ENCODE assay signal across 11 cellular contexts in genomic region chr13:98495627-98496238, GRCh38.
DNase-seq lines count a peak whose midpoint lies in the region; ATAC-seq and TF ChIP-seq lines count a peak whose summit lies in the region.
"Had no signal": no experiment of that assay in that cellular context is flagged by ENCODE, and none has a peak within 500 bp of the region (broad histone marks: within the 10 kb centered on the region; RNA-seq: fewer than 3 reads in every experiment).

No MANE protein-coding gene starts in this region.

- TF ChIP-seq EP300 in gastroesophageal sphincter (IDR thresholded peaks at IDR 0.05), result no peak
- TF ChIP-seq EP300 in ovary (IDR thresholded peaks at IDR 0.05), result peak; percentile 28

- no peaks in the 10 kb centered on the region for H3K9me3 Mint-ChIP-seq in T-helper 2 cell treated with Interferon-gamma antibody and Interleukin-4, amounts not matched to agents 5 μg/mL and 100 μg/mL, for 36 hours

- ATAC-seq in gastroesophageal sphincter, result peak; percentile 46
- ATAC-seq: GM12878 had no signal

- H3K27me3 ChIP-seq in AG04450 (ENCODE audit: control insufficient read depth, insufficient read depth, low read length) (no peaks in the 10 kb centered on the region), gastroesophageal sphincter (no peaks in the 10 kb centered on the region), ovary (no peaks in the 10 kb centered on the region)

- no peak for TF ChIP-seq CTCF in AG04450 (IDR thresholded peaks at IDR 0.05; ENCODE audit: low read depth, low read length)
- no peak for TF ChIP-seq CTCF in gastroesophageal sphincter (IDR thresholded peaks at IDR 0.05)
- no peak for TF ChIP-seq CTCF in ovary (IDR thresholded peaks at IDR 0.05)

- H3K36me3 Mint-ChIP-seq in T-helper 2 cell treated with Interferon-gamma antibody and Interleukin-4, amounts not matched to agents 5 μg/mL and 100 μg/mL, for 36 hours (ENCODE audit: low read depth), result peaks cover 10% of the 10 kb centered on the region

- H3K27ac ChIP-seq in AG04450 (ENCODE audit: low read depth, low read length) (peak overlapping the region; percentile 54), SK-N-MC (peak overlapping the region; percentile 90), gastroesophageal sphincter (peak overlapping the region; percentile 21 to 83 (median 72)), ovary (peak overlapping the region in 1 of 2 donors; percentile 61)

- DNase-seq in AG04450 (ENCODE audit: low read depth, low spot score) (no peak), SK-N-MC (ENCODE audit: low read depth, low spot score) (no peak), ovary (no peak), HEK293T (ENCODE audit: extremely low spot score) (no peak), DMS53 (lab: John Stamatoyannopoulos, UW) (no peak), amniotic stem cell (lab: John Stamatoyannopoulos, UW) (no peak)
- no peak for DNase-seq in T-helper 2 cell treated with Interferon-gamma antibody and Interleukin-4, amounts not matched to agents 5 μg/mL and 100 μg/mL, for 36 hours (ENCODE audit: low spot score)
- DNase-seq: C1 segment of cervical spinal cord, NCI-H2107 had no signal

- H3K4me3 ChIP-seq in AG04450 (ENCODE audit: low read depth, low read length), result no peak overlapping the region; the same call in 1 of the 2 replicates
- H3K4me3 ChIP-seq in SK-N-MC, result peak overlapping the region; percentile 62
- peak overlapping the region in 1 of 2 donors; percentile 23 for H3K4me3 ChIP-seq in gastroesophageal sphincter
- peak overlapping the region; percentile 18 for H3K4me3 ChIP-seq in ovary
- H3K4me3 ChIP-seq: GM12878 had no signal

- H3K4me3 Mint-ChIP-seq in T-helper 2 cell treated with Interferon-gamma antibody and Interleukin-4, amounts not matched to agents 5 μg/mL and 100 μg/mL, for 36 hours, result no peak overlapping the region

- intact Hi-C loops in ovary (cut with DNase I), result no loop called here

- H3K9ac ChIP-seq in SK-N-MC (ENCODE audit: insufficient read length), result peak overlapping the region; percentile 20

- no peaks in the 10 kb centered on the region for H3K27me3 Mint-ChIP-seq in T-helper 2 cell treated with Interferon-gamma antibody and Interleukin-4, amounts not matched to agents 5 μg/mL and 100 μg/mL, for 36 hours (ENCODE audit: low read depth)

- no peaks in the 10 kb centered on the region; the same call in 1 of the 2 replicates for H3K36me3 ChIP-seq in SK-N-MC (ENCODE audit: insufficient read depth, low read length)
- peaks cover 0 to 8% of the 10 kb centered on the region in 2 donors for H3K36me3 ChIP-seq in gastroesophageal sphincter
- H3K36me3 ChIP-seq in ovary, result no peaks in the 10 kb centered on the region

- H3K27ac Mint-ChIP-seq in T-helper 2 cell treated with Interferon-gamma antibody and Interleukin-4, amounts not matched to agents 5 μg/mL and 100 μg/mL, for 36 hours, result no peak overlapping the region

- peaks cover 14% of the 10 kb centered on the region for H3K4me1 Mint-ChIP-seq in T-helper 2 cell treated with Interferon-gamma antibody and Interleukin-4, amounts not matched to agents 5 μg/mL and 100 μg/mL, for 36 hours (ENCODE audit: low read depth)

- H3K4me1 ChIP-seq in gastroesophageal sphincter (peaks cover 16 to 89% (median 44%) of the 10 kb centered on the region in 3 donors), ovary (ENCODE audit: insufficient read depth) (peaks cover 20% of the 10 kb centered on the region)

- CTCF ChIA-PET in AG04450 (lab: Charles Lee) (interaction anchor here (1.0 to 1.3 kb wide), 2 partner anchors 16 to 44 kb away, joined by 3 read pairs; no protein-coding TSS in a partner anchor), HEK293T (lab: Yijun Ruan, JAX) (no interaction called here)

- H3K9me3 ChIP-seq in AG04450 (ENCODE audit: control insufficient read depth, insufficient read depth, low read length), result no peaks in the 10 kb centered on the region
- no peaks in the 10 kb centered on the region for H3K9me3 ChIP-seq in SK-N-MC (ENCODE audit: low read depth, low read length)
- no peaks in the 10 kb centered on the region for H3K9me3 ChIP-seq in gastroesophageal sphincter
- no peaks in the 10 kb centered on the region for H3K9me3 ChIP-seq in ovary

- 33 to 36% methylated on average over 8 to 10 of the region's 11 CpGs for WGBS in gastroesophageal sphincter (ENCODE audit: low coverage in 1 of 2), 2 donors
- 6 to 14% (median 13%) methylated on average over 11 of the region's 11 CpGs for WGBS in ovary, 3 donors

- POLR2A ChIA-PET in AG04450 (lab: Yijun Ruan, JAX) (interaction anchor here (1.1 kb wide), 1 partner anchor 86 kb away, joined by 3 read pairs; no protein-coding TSS in a partner anchor), HEK293T (lab: Yijun Ruan, JAX) (interaction anchor here (2.2 kb wide), 1 partner anchor 11 kb away, joined by 7 read pairs; no protein-coding TSS in a partner anchor)

- no peak for TF ChIP-seq POLR2A in gastroesophageal sphincter (IDR thresholded peaks at IDR 0.05)
- TF ChIP-seq POLR2A in ovary (IDR thresholded peaks at IDR 0.05), result no peak

TF ChIP-seq in HEK293T, 16 proteins besides CTCF, POLR2A, EP300 and RAD21:
- TF ChIP-seq L3MBTL2 (conservative IDR thresholded peaks at IDR 0.05) (no peak), SP1 (IDR thresholded peaks at IDR 0.05) (no peak), NFRKB (IDR thresholded peaks at IDR 0.05) (no peak), ARNT (IDR thresholded peaks at IDR 0.05) (no peak), SUZ12 (IDR thresholded peaks at IDR 0.05) (no peak), TARDBP (IDR thresholded peaks at IDR 0.05) (no peak), PKNOX1 (IDR thresholded peaks at IDR 0.05) (no peak), FOXM1 (IDR thresholded peaks at IDR 0.05; ENCODE audit: borderline replicate concordance) (no peak), BHLHE40 (IDR thresholded peaks at IDR 0.05; ENCODE audit: borderline replicate concordance) (no peak), HDGF (IDR thresholded peaks at IDR 0.05; ENCODE audit: borderline replicate concordance) (no peak)
TF ChIP-seq in HEK293T: peak in this region for 0.
